ENCODE assay signal across 19 cellular contexts in genomic region chr11:119790476-119790875, GRCh38.
A peak's percentile ranks its signal among the peaks of the same experiment; 100 is the strongest.
DNase-seq lines count a peak whose midpoint lies in the region; ATAC-seq and TF ChIP-seq lines count a peak whose summit lies in the region.
"Had no signal": no experiment of that assay in that cellular context is flagged by ENCODE, and none has a peak within 500 bp of the region (broad histone marks: within the 10 kb centered on the region; RNA-seq: fewer than 3 reads in every experiment).

No MANE protein-coding gene starts in this region.

- H3K27me3 ChIP-seq in RWPE2 (ENCODE audit: insufficient read depth, poor library complexity, severe bottlenecking) (no peaks in the 10 kb centered on the region), WERI-Rb-1 (ENCODE audit: insufficient read depth, low read depth, severe bottlenecking) (no peaks in the 10 kb centered on the region)
- H3K27me3 ChIP-seq: BLaER1, Peyer's patch had no signal

- no peaks in the 10 kb centered on the region for H3K36me3 Mint-ChIP-seq in immature natural killer cell

- TF ChIP-seq CTCF in RWPE2 (IDR thresholded peaks at IDR 0.05; ENCODE audit: poor library complexity, severe bottlenecking), result no peak
- TF ChIP-seq CTCF in WERI-Rb-1 (IDR thresholded peaks at IDR 0.05; ENCODE audit: low read depth, low read length), result no peak

- H3K9me3 ChIP-seq in RWPE2 (ENCODE audit: severe bottlenecking) (no peaks in the 10 kb centered on the region), WERI-Rb-1 (ENCODE audit: severe bottlenecking) (no peaks in the 10 kb centered on the region)
- H3K9me3 ChIP-seq: BLaER1, Peyer's patch had no signal

- H3K36me3 ChIP-seq in RWPE2 (ENCODE audit: low read depth) (no peaks in the 10 kb centered on the region), WERI-Rb-1 (no peaks in the 10 kb centered on the region)
- H3K36me3 ChIP-seq: BLaER1, Peyer's patch had no signal

- H3K27ac ChIP-seq in RWPE2 (ENCODE audit: poor library complexity, severe bottlenecking) (no peak overlapping the region), WERI-Rb-1 (peak overlapping the region; percentile 19)
- H3K27ac ChIP-seq: BLaER1, Peyer's patch had no signal

- H3K4me1 ChIP-seq in RWPE2 (ENCODE audit: insufficient read depth, poor library complexity, severe bottlenecking), result peaks cover 5% of the 10 kb centered on the region
- H3K4me1 ChIP-seq: Peyer's patch had no signal

- H3K4me3 ChIP-seq in RWPE2 (ENCODE audit: severe bottlenecking), result no peak overlapping the region
- no peak overlapping the region for H3K4me3 ChIP-seq in WERI-Rb-1 (ENCODE audit: low read depth, low read length)
- H3K4me3 ChIP-seq: BLaER1, Peyer's patch had no signal

- DNase-seq in RWPE2 (ENCODE audit: low spot score) (peak; percentile 23), WERI-Rb-1 (no peak), islet precursor cell (peak; percentile 48), posterior vena cava (ENCODE audit: low spot score) (peak; percentile 77), immature natural killer cell (no peak), dedifferentiated amniotic fluid mesenchymal stem cell (ENCODE audit: extremely low spot score) (no peak), NCI-H774 (lab: John Stamatoyannopoulos, UW) (no peak)
- DNase-seq: ACHN; CD4-positive, alpha-beta T cell; DMS79; H7; Karpas-422; MV-4-11; NCI-H1694; NCI-H2081; NCI-H2171; NCI-H524 had no signal

- intact Hi-C loops in posterior vena cava (cut with DNase I), result no loop called here

- no peak for ATAC-seq in RWPE2 (ENCODE audit: low read depth)

- no peak overlapping the region for H3K4me3 Mint-ChIP-seq in immature natural killer cell
- H3K4me3 Mint-ChIP-seq: CD4-positive, alpha-beta T cell had no signal

- H3K4me1 Mint-ChIP-seq in immature natural killer cell, result no peaks in the 10 kb centered on the region

- H3K27ac Mint-ChIP-seq in immature natural killer cell, result no peak overlapping the region
- H3K27ac Mint-ChIP-seq: CD4-positive, alpha-beta T cell had no signal

- H3K9me3 Mint-ChIP-seq in immature natural killer cell, result no peaks in the 10 kb centered on the region
- H3K9me3 Mint-ChIP-seq: CD4-positive, alpha-beta T cell had no signal

- H3K27me3 Mint-ChIP-seq in immature natural killer cell (ENCODE audit: low read depth in 3 of 3), result peaks cover 1 to 9% (median 7%) of the 10 kb centered on the region in 3 donors

Comparison
In these comparisons a context has a peak if more than half of its experiments do, and no peak if none do; other contexts are left out.
1. DNase-seq: peak in RWPE2 (single experiment), islet precursor cell (single experiment) and posterior vena cava (single experiment); none in WERI-Rb-1 (single experiment), immature natural killer cell (0 of 3), dedifferentiated amniotic fluid mesenchymal stem cell (single experiment) and NCI-H774 (single experiment).